Comparison of ENCODE assay signal across 1 cellular context in genomic region chr1:6392880-6393399, GRCh38.
TF ChIP-seq lines count a peak whose summit lies in the region.

No MANE protein-coding gene starts in this region.

TF ChIP-seq in HepG2, 621 proteins besides CTCF, POLR2A, EP300 and RAD21 (continues in another document):
- no peak for TF ChIP-seq BRCA1 (CRISPR knock-in tag; IDR thresholded peaks at IDR 0.05)
- peak; percentile 25; the same call in 1 of the 2 replicates for TF ChIP-seq MAX (IDR thresholded peaks at IDR 0.05)
- TF ChIP-seq CCDC6 (CRISPR knock-in tag; IDR thresholded peaks at IDR 0.05), result 0 out of 2 replicates have a peak, but pooled peaks have one; percentile 18
- 0 out of 2 replicates have a peak, but pooled peaks have one; percentile 6 for TF ChIP-seq SP5 (CRISPR knock-in tag; IDR thresholded peaks at IDR 0.05; ENCODE audit: borderline replicate concordance, low read depth)
- TF ChIP-seq SPEN (CRISPR knock-in tag; IDR thresholded peaks at IDR 0.05; ENCODE audit: low read depth), result peak; percentile 59; the same call in 1 of the 2 replicates
- TF ChIP-seq POLR2AphosphoS5 (IDR thresholded peaks at IDR 0.05; ENCODE audit: low read depth, low read length), result peak; percentile 9; the same call in 1 of the 2 replicates
- no peak for TF ChIP-seq NPAS2 (CRISPR knock-in tag; IDR thresholded peaks at IDR 0.05; ENCODE audit: borderline replicate concordance)
- peak; percentile 24; the same call in 1 of the 2 replicates for TF ChIP-seq HDAC1 (CRISPR knock-in tag; IDR thresholded peaks at IDR 0.05)
- TF ChIP-seq ZNF720 (CRISPR knock-in tag; IDR thresholded peaks at IDR 0.05), result no peak
- peak; percentile 70; the same call in 1 of the 2 replicates for TF ChIP-seq SIN3A (IDR thresholded peaks at IDR 0.05; ENCODE audit: borderline replicate concordance, low read depth, low read length)
- 0 out of 2 replicates have a peak, but pooled peaks have one; percentile 7 for TF ChIP-seq YEATS4 (CRISPR knock-in tag; IDR thresholded peaks at IDR 0.05; ENCODE audit: borderline replicate concordance)
- TF ChIP-seq GATA4 (IDR thresholded peaks at IDR 0.05; ENCODE audit: borderline replicate concordance, low read depth), result 0 out of 2 replicates have a peak, but pooled peaks have one; percentile 11
- TF ChIP-seq KDM5B (CRISPR knock-in tag; IDR thresholded peaks at IDR 0.05; ENCODE audit: borderline replicate concordance), result no peak
- TF ChIP-seq PHF21A (CRISPR knock-in tag; IDR thresholded peaks at IDR 0.05), result 0 out of 2 replicates have a peak, but pooled peaks have one; percentile 23
- peak; percentile 6 for TF ChIP-seq AGO2 (optimal IDR thresholded peaks at IDR 0.05; ENCODE audit: low read depth, low read length)
- 0 out of 2 replicates have a peak, but pooled peaks have one; percentile 10 for TF ChIP-seq MXD3 (CRISPR knock-in tag; IDR thresholded peaks at IDR 0.05)
- 0 out of 2 replicates have a peak, but pooled peaks have one; percentile 39 for TF ChIP-seq ZNF543 (CRISPR knock-in tag; IDR thresholded peaks at IDR 0.05)
- TF ChIP-seq ARID4A (CRISPR knock-in tag; IDR thresholded peaks at IDR 0.05; ENCODE audit: borderline replicate concordance), result 0 out of 2 replicates have a peak, but pooled peaks have one; percentile 35
- peak; percentile 3; the same call in 1 of the 2 replicates for TF ChIP-seq SRY (CRISPR knock-in tag; IDR thresholded peaks at IDR 0.05)
- no peak for TF ChIP-seq ZNF414 (CRISPR knock-in tag; IDR thresholded peaks at IDR 0.05)
- TF ChIP-seq RBFOX2 (IDR thresholded peaks at IDR 0.05; ENCODE audit: low read depth, low read length), result no peak
- peak; percentile 71; the same call in 1 of the 2 replicates for TF ChIP-seq ZNF558 (CRISPR knock-in tag; IDR thresholded peaks at IDR 0.05; ENCODE audit: borderline replicate concordance)
- TF ChIP-seq MED1 (CRISPR knock-in tag; IDR thresholded peaks at IDR 0.05), result no peak
- TF ChIP-seq TFDP1 (CRISPR knock-in tag; IDR thresholded peaks at IDR 0.05; ENCODE audit: borderline replicate concordance), result no peak
- no peak for TF ChIP-seq LRRFIP1 (CRISPR knock-in tag; conservative IDR thresholded peaks at IDR 0.05)
- TF ChIP-seq PATZ1 (CRISPR knock-in tag; IDR thresholded peaks at IDR 0.05), result peak; percentile 33; the same call in 1 of the 2 replicates
- TF ChIP-seq CREB3 (CRISPR knock-in tag; IDR thresholded peaks at IDR 0.05), result 0 out of 2 replicates have a peak, but pooled peaks have one; percentile 10
- TF ChIP-seq DMAP1 (CRISPR knock-in tag; IDR thresholded peaks at IDR 0.05), result no peak
- TF ChIP-seq SRSF1 (optimal IDR thresholded peaks at IDR 0.05; ENCODE audit: low read depth, low read length), result peak; percentile 35
- TF ChIP-seq CERS6 (CRISPR knock-in tag; IDR thresholded peaks at IDR 0.05), result no peak
- no peak for TF ChIP-seq SMARCC2 (IDR thresholded peaks at IDR 0.05)
- 0 out of 2 replicates have a peak, but pooled peaks have one; percentile 11 for TF ChIP-seq ZSCAN21 (CRISPR knock-in tag; IDR thresholded peaks at IDR 0.05; ENCODE audit: borderline replicate concordance)
- no peak for TF ChIP-seq DZIP1 (CRISPR knock-in tag; IDR thresholded peaks at IDR 0.05)
- TF ChIP-seq ZNF761 (CRISPR knock-in tag; conservative IDR thresholded peaks at IDR 0.05), result 0 out of 2 replicates have a peak, but pooled peaks have one; percentile 30
- TF ChIP-seq TAF1 (CRISPR knock-in tag; IDR thresholded peaks at IDR 0.05), result peak; percentile 79
- TF ChIP-seq ZNF749 (CRISPR knock-in tag; IDR thresholded peaks at IDR 0.05; ENCODE audit: borderline replicate concordance), result 0 out of 2 replicates have a peak, but pooled peaks have one; percentile 39
- no peak for TF ChIP-seq MTF2 (CRISPR knock-in tag; IDR thresholded peaks at IDR 0.05; ENCODE audit: borderline replicate concordance)
- no peak for TF ChIP-seq IKZF4 (CRISPR knock-in tag; IDR thresholded peaks at IDR 0.05; ENCODE audit: borderline replicate concordance, low read depth, not compliant biosample characterization)
- TF ChIP-seq HBP1 (CRISPR knock-in tag; IDR thresholded peaks at IDR 0.05; ENCODE audit: low read depth), result peak; percentile 99
- 0 out of 2 replicates have a peak, but pooled peaks have one; percentile 1 for TF ChIP-seq ZNF678 (CRISPR knock-in tag; IDR thresholded peaks at IDR 0.05)
